ENCODE assay signal across 1 cellular context in genomic region chr6:18178959-18179358, GRCh38.
TF ChIP-seq lines count a peak whose summit lies in the region.

No MANE protein-coding gene starts in this region.

TF ChIP-seq in IMR-90, 13 proteins besides CTCF, POLR2A, EP300 and RAD21:
- TF ChIP-seq RCOR1 (IDR thresholded peaks at IDR 0.05; ENCODE audit: insufficient replicate concordance, low read length): no peak
- TF ChIP-seq CEBPB (IDR thresholded peaks at IDR 0.05; ENCODE audit: low read depth, low read length): no peak
- TF ChIP-seq MAFK (IDR thresholded peaks at IDR 0.05; ENCODE audit: low read depth, low read length): peak; percentile 89
